Comparison of ENCODE assay signal across 16 cellular contexts in genomic region chrX:148670277-148670676, GRCh38.
"Had no signal": no experiment of that assay in that cellular context is flagged by ENCODE, and none has a peak within 500 bp of the region (broad histone marks: within the 10 kb centered on the region; RNA-seq: fewer than 3 reads in every experiment).

No MANE protein-coding gene starts in this region.

- H3K27ac Mint-ChIP-seq: activated CD8-positive, alpha-beta T cell treated with anti-CD3 and anti-CD28 coated beads, Interleukin-2, amount 10 ng/mL, durations not matched to agents 7 days and 5 days; natural killer cell treated with Interleukin-12 subunit alpha and Interleukin-12 subunit beta and Interleukin-15 and Interleukin-18, amount 100 ng/mL, for 72 hours had no signal

- H3K36me3 Mint-ChIP-seq: natural killer cell treated with Interleukin-12 subunit alpha and Interleukin-12 subunit beta and Interleukin-15 and Interleukin-18, amount 100 ng/mL, for 72 hours had no signal

- DNase-seq: activated CD4-positive, alpha-beta T cell treated with anti-CD3 and anti-CD28 coated beads for 48 hours; activated CD8-positive, alpha-beta T cell treated with anti-CD3 and anti-CD28 coated beads, Interleukin-2, amount 10 ng/mL, durations not matched to agents 7 days and 5 days; activated naive CD4-positive, alpha-beta T cell treated with anti-CD3 and anti-CD28 coated beads, Interleukin-2, amount 50 U/mL, for 16 hours; adrenal gland; caudate nucleus; effector CD8-positive, alpha-beta T cell; gastrocnemius medialis; kidney; left ventricle myocardium inferior; mesenchymal stem cell; nucleus accumbens; right lobe of liver; stimulated activated CD4-positive, alpha-beta T cell treated with anti-CD3 and anti-CD28 coated beads, Interleukin-2, amount 100 ng/mL, for 24 hours; stimulated activated naive CD4-positive, alpha-beta T cell treated with Interleukin-2 at 50 U/mL for 16 hours; upper lobe of right lung had no signal

- H3K4me3 Mint-ChIP-seq: activated CD8-positive, alpha-beta T cell treated with anti-CD3 and anti-CD28 coated beads, Interleukin-2, amount 10 ng/mL, durations not matched to agents 7 days and 5 days; natural killer cell treated with Interleukin-12 subunit alpha and Interleukin-12 subunit beta and Interleukin-15 and Interleukin-18, amount 100 ng/mL, for 72 hours had no signal

- ATAC-seq: activated CD8-positive, alpha-beta T cell treated with anti-CD3 and anti-CD28 coated beads, Interleukin-2, amount 10 ng/mL, durations not matched to agents 7 days and 5 days; gastrocnemius medialis; natural killer cell treated with Interleukin-12 subunit alpha and Interleukin-12 subunit beta and Interleukin-15 and Interleukin-18, amount 100 ng/mL, for 72 hours; right lobe of liver; upper lobe of right lung had no signal
